2 cellular contexts compared by ENCODE assay signal in the genomic region with DNA sequence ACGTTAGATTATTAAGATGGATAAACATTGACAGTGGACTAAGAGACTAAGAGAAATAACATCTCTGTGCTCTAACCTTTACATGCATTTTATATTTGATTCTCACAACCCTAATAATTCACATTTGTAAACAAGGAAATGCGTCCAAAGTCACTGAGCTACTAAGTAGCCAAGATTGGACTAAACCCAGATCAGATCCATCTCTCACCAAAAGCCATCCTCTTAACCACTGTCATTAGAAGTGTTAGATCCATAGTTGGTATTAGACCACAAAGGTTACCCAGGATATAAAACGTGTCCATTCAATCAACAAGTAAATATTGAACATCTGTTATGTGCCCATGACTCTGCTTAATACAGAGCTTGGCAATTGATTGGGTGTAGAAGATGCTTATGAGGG.
TF ChIP-seq lines count a peak whose summit lies in the region.

No MANE protein-coding gene starts in this region.

TF ChIP-seq in liver, 16 proteins besides CTCF, POLR2A, EP300 and RAD21:
- TF ChIP-seq FOXA2 (IDR thresholded peaks at IDR 0.05) = peak; percentile 5
- no peak for TF ChIP-seq RXRA (IDR thresholded peaks at IDR 0.05)

TF ChIP-seq in HepG2, 621 proteins besides CTCF, POLR2A, EP300 and RAD21:
- no peak for TF ChIP-seq RORA (CRISPR knock-in tag; IDR thresholded peaks at IDR 0.05)
- TF ChIP-seq RAD51 (IDR thresholded peaks at IDR 0.05; ENCODE audit: borderline replicate concordance) = no peak
- no peak for TF ChIP-seq NR2F6 (IDR thresholded peaks at IDR 0.05)
- TF ChIP-seq NR2F6 (CRISPR knock-in tag; IDR thresholded peaks at IDR 0.05) = no peak
- no peak for TF ChIP-seq ZNF703 (CRISPR knock-in tag; IDR thresholded peaks at IDR 0.05; ENCODE audit: borderline replicate concordance)
- no peak for TF ChIP-seq ZFY (CRISPR knock-in tag; IDR thresholded peaks at IDR 0.05)
- no peak for TF ChIP-seq ZNF549 (CRISPR knock-in tag; IDR thresholded peaks at IDR 0.05)
